ENCODE assay signal across 17 cellular contexts in the genomic region with DNA sequence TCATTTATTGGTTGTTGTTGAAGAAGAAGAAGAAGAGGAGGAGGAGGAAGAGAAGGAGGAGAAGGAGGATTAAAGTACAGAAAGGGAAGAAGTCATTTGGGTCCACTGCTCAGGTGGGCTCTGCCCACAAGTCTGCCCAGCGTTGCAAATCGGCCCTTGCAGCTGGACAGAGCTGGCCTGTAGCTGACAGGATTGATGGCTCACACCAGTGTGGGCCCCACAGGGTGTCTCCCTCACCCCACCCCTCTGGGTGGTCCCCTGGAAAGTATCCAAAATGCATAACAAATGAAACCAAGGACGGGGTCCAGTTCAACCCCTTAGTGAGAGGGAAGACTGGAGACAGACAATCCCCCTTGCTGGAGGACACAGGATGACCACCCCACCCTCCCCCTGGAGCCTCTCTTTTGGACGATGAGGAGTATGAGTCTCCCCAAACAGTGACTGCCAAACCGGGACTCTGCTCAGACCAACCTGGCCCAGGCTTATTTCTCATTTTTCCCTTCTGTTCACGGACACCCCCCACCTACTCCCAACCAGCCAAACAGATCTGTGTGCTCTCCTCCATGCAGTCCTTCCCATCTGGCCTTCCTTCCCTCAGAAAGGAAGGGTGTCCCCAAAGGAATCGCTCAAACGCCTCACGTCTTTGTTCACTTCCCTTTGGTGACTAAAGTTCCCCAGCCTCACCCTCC. TPM values are rescaled to one million over a fixed set of nuclear protein-coding genes. Genes with fewer than 3 reads are reported as not detected.
DNase-seq lines count a peak whose midpoint lies in the region; ATAC-seq and TF ChIP-seq lines count a peak whose summit lies in the region.
"Had no signal": no experiment of that assay in that cellular context is flagged by ENCODE, and none has a peak within 500 bp of the region (broad histone marks: within the 10 kb centered on the region; RNA-seq: fewer than 3 reads in every experiment).

No MANE protein-coding gene starts in this region.

- H3K9me2 ChIP-seq in GM23338 (ENCODE audit: insufficient read depth) (0 out of 2 replicates have a peak, but pooled peaks cover 4% of the 10 kb centered on the region), Loucy (replicated peaks; ENCODE audit: low read depth, low read length) (no peaks in the 10 kb centered on the region)

- H3K9me3 Mint-ChIP-seq in GM23338: peaks cover 10% of the 10 kb centered on the region
- H3K9me3 Mint-ChIP-seq in neural progenitor cell: peaks cover 5% of the 10 kb centered on the region

- H3K4me3 ChIP-seq in GM23338 (no peak overlapping the region), Loucy (ENCODE audit: low read length, poor library complexity, severe bottlenecking) (no peak overlapping the region), neural progenitor cell (no peak overlapping the region), foreskin fibroblast (ENCODE audit: low read depth in 1 of 2, low read length in 2 of 2) (no peak overlapping the region)
- H3K4me3 ChIP-seq: HAP-1, K562 had no signal

- H3K36me3 Mint-ChIP-seq in GM23338 (ENCODE audit: low read depth) (peaks cover 4% of the 10 kb centered on the region; the same call in 2 of the 3 replicates), neural progenitor cell (no peaks in the 10 kb centered on the region)
- H3K36me3 Mint-ChIP-seq: CD8-positive, alpha-beta memory T cell had no signal

- H3F3A ChIP-seq in GM23338 (replicated peaks; ENCODE audit: low read depth) (no peaks in the 10 kb centered on the region), Loucy (ENCODE audit: low read depth) (no peaks in the 10 kb centered on the region), neural progenitor cell (ENCODE audit: low read depth) (no peaks in the 10 kb centered on the region)

- H3K27me3 Mint-ChIP-seq in GM23338 (ENCODE audit: insufficient read depth, low read depth, poor library complexity) (peaks cover 6% of the 10 kb centered on the region), neural progenitor cell (ENCODE audit: insufficient read depth, low read depth) (no peaks in the 10 kb centered on the region)

- H3K4me3 Mint-ChIP-seq in GM23338 (no peak overlapping the region), neural progenitor cell (peak overlapping the region; percentile 38)
- H3K4me3 Mint-ChIP-seq: CD8-positive, alpha-beta memory T cell had no signal

- peaks cover 14% of the 10 kb centered on the region; the same call in 1 of the 2 replicates for H3K4me1 ChIP-seq in GM23338 (ENCODE audit: insufficient read depth)
- peaks cover 28% of the 10 kb centered on the region for H3K4me1 ChIP-seq in Loucy (ENCODE audit: insufficient read depth, low read length, poor library complexity, severe bottlenecking)
- H3K4me1 ChIP-seq in neural progenitor cell: peaks cover 15% of the 10 kb centered on the region
- H3K4me1 ChIP-seq: HAP-1 had no signal

- no peaks in the 10 kb centered on the region for H3K79me2 ChIP-seq in GM23338 (replicated peaks; ENCODE audit: insufficient read depth)
- peaks cover 88% of the 10 kb centered on the region for H3K79me2 ChIP-seq in Loucy (ENCODE audit: insufficient read depth, low read length)
- no peaks in the 10 kb centered on the region for H3K79me2 ChIP-seq in neural progenitor cell (ENCODE audit: low read depth)

- H4K20me1 ChIP-seq in GM23338 (replicated peaks; ENCODE audit: insufficient read depth) (no peaks in the 10 kb centered on the region), Loucy (ENCODE audit: insufficient read depth, low read length, poor library complexity, severe bottlenecking) (peaks cover 41% of the 10 kb centered on the region), neural progenitor cell (ENCODE audit: low read depth) (no peaks in the 10 kb centered on the region)

- H3K9ac ChIP-seq in Loucy (ENCODE audit: low read depth, low read length, poor library complexity, severe bottlenecking) (no peak overlapping the region), neural progenitor cell (no peak overlapping the region)

- H3K9me3 ChIP-seq in Loucy (ENCODE audit: insufficient read depth, low read depth, low read length) (0 out of 2 replicates have a peak, but pooled peaks cover 5% of the 10 kb centered on the region), neural progenitor cell (ENCODE audit: low read depth) (no peaks in the 10 kb centered on the region)
- H3K9me3 ChIP-seq: HAP-1 had no signal

- no peak; the same call in none of the 3 replicates for ATAC-seq in GM23338
- peak; percentile 22 for ATAC-seq in esophagus mucosa

- H3K27me3 ChIP-seq in GM23338 (ENCODE audit: insufficient read depth) (no peaks in the 10 kb centered on the region), Loucy (ENCODE audit: insufficient read depth, low read length, poor library complexity, severe bottlenecking) (no peaks in the 10 kb centered on the region), neural progenitor cell (no peaks in the 10 kb centered on the region)

- no peak for TF ChIP-seq CTCF in GM23338 (conservative IDR thresholded peaks at IDR 0.05; ENCODE audit: low read depth in 2 of 2)
- TF ChIP-seq CTCF in Loucy (conservative IDR thresholded peaks at IDR 0.05; ENCODE audit: low read length): no peak
- TF ChIP-seq CTCF in neural progenitor cell (IDR thresholded peaks at IDR 0.05): no peak
- no peak for TF ChIP-seq CTCF in foreskin fibroblast (IDR thresholded peaks at IDR 0.05; ENCODE audit: low read depth, low read length)

- no peak overlapping the region for H3K4me2 ChIP-seq in GM23338
- peak overlapping the region; percentile 8 for H3K4me2 ChIP-seq in Loucy (ENCODE audit: low read depth, low read length, poor library complexity, severe bottlenecking)
- H3K4me2 ChIP-seq in neural progenitor cell: peak overlapping the region; percentile 9

- no peak for DNase-seq in GM23338 (ENCODE audit: low spot score)
- DNase-seq in neural progenitor cell (ENCODE audit: low spot score): no peak
- DNase-seq in foreskin fibroblast: no peak
- DNase-seq in GM19240 (ENCODE audit: insufficient read length, low spot score): no peak
- no peak for DNase-seq in NCI-H226
- DNase-seq: CD8-positive, alpha-beta memory T cell; DMS79; NCI-H1105; NCI-H1694; NCI-H2081 treated with DMSO at 0.1 percent for 48 hours; NCI-H510A; NCI-H748 treated with DMSO at 0.1 percent for 48 hours; SIG-M5 had no signal

- H2AFZ ChIP-seq in GM23338: peak overlapping the region; percentile 85; the same call in 1 of the 2 replicates
- no peak overlapping the region for H2AFZ ChIP-seq in Loucy (ENCODE audit: low read length)
- peak overlapping the region; percentile 70 for H2AFZ ChIP-seq in neural progenitor cell (replicated peaks)

- peaks cover 11% of the 10 kb centered on the region for H3K4me1 Mint-ChIP-seq in GM23338
- H3K4me1 Mint-ChIP-seq in neural progenitor cell: peaks cover 11% of the 10 kb centered on the region
- H3K4me1 Mint-ChIP-seq: CD8-positive, alpha-beta memory T cell had no signal

- H3K36me3 ChIP-seq in GM23338 (ENCODE audit: insufficient read depth) (no peaks in the 10 kb centered on the region), Loucy (ENCODE audit: insufficient read depth, low read length) (peaks cover 62% of the 10 kb centered on the region), neural progenitor cell (no peaks in the 10 kb centered on the region)
- H3K36me3 ChIP-seq: HAP-1 had no signal

- H3K27ac Mint-ChIP-seq in GM23338 (no peak overlapping the region), neural progenitor cell (peak overlapping the region; percentile 87)
- H3K27ac Mint-ChIP-seq: CD8-positive, alpha-beta memory T cell had no signal

- H3K27ac ChIP-seq in GM23338 (ENCODE audit: low read depth) (no peak overlapping the region), neural progenitor cell (no peak overlapping the region)

TF ChIP-seq in GM23338, 12 proteins besides CTCF, POLR2A, EP300 and RAD21:
- TF ChIP-seq NANOG (IDR thresholded peaks at IDR 0.05; ENCODE audit: borderline replicate concordance) (no peak), POLR2AphosphoS5 (IDR thresholded peaks at IDR 0.05; ENCODE audit: low read depth) (no peak), ZNF114 (CRISPR knock-in tag; IDR thresholded peaks at IDR 0.05) (no peak), EZH2phosphoT487 (IDR thresholded peaks at IDR 0.05; ENCODE audit: unreplicated experiment) (no peak), EZH2 (IDR thresholded peaks at IDR 0.05; ENCODE audit: low read depth, unreplicated experiment) (no peak), STAT1 (IDR thresholded peaks at IDR 0.05; ENCODE audit: unreplicated experiment) (no peak), ZNF331 (CRISPR knock-in tag; IDR thresholded peaks at IDR 0.05; ENCODE audit: low read depth) (no peak)
- TF ChIP-seq, protein P1, sequence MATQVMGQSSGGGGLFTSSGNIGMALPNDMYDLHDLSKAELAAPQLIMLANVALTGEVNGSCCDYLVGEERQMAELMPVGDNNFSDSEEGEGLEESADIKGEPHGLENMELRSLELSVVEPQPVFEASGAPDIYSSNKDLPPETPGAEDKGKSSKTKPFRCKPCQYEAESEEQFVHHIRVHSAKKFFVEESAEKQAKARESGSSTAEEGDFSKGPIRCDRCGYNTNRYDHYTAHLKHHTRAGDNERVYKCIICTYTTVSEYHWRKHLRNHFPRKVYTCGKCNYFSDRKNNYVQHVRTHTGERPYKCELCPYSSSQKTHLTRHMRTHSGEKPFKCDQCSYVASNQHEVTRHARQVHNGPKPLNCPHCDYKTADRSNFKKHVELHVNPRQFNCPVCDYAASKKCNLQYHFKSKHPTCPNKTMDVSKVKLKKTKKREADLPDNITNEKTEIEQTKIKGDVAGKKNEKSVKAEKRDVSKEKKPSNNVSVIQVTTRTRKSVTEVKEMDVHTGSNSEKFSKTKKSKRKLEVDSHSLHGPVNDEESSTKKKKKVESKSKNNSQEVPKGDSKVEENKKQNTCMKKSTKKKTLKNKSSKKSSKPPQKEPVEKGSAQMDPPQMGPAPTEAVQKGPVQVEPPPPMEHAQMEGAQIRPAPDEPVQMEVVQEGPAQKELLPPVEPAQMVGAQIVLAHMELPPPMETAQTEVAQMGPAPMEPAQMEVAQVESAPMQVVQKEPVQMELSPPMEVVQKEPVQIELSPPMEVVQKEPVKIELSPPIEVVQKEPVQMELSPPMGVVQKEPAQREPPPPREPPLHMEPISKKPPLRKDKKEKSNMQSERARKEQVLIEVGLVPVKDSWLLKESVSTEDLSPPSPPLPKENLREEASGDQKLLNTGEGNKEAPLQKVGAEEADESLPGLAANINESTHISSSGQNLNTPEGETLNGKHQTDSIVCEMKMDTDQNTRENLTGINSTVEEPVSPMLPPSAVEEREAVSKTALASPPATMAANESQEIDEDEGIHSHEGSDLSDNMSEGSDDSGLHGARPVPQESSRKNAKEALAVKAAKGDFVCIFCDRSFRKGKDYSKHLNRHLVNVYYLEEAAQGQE (IDR thresholded peaks at IDR 0.05; ENCODE audit: unreplicated experiment): no peak
TF ChIP-seq in GM23338: peak in this region for 0.

RNA-seq across cellular contexts. Expression of gene DPF3, which starts 17.7 kb away (rescaled TPM):
- total RNA-seq in GM23338 (2014; rRNA removed; shearing (Covaris generic)): 1.0 TPM in 1 of 2 replicates, not detected in the other
- 0.18 and 0.37 TPM in 2 replicates for polyA plus RNA-seq in GM23338 (2016; fragmentation: Nextera tagmentation; extraction: Ambion mirVana)
- 1.1 TPM for total RNA-seq in esophagus mucosa
- total RNA-seq in neural progenitor cell (ENCODE audit: low replicate concordance): not detected in 2 replicates

RNA-seq across cellular contexts. Expression of gene DCAF4, which starts 50.1 kb away (rescaled TPM):
- 30.3 and 39.3 TPM in 2 replicates for total RNA-seq in GM23338 (2014; rRNA removed; shearing (Covaris generic))
- 17.5 and 18.4 TPM in 2 replicates for polyA plus RNA-seq in GM23338 (2016; fragmentation: Nextera tagmentation; extraction: Ambion mirVana)
- total RNA-seq in esophagus mucosa (9.6 TPM), neural progenitor cell (ENCODE audit: low replicate concordance) (3.7 and 7.2 TPM in 2 replicates)
